In the genomic region with DNA sequence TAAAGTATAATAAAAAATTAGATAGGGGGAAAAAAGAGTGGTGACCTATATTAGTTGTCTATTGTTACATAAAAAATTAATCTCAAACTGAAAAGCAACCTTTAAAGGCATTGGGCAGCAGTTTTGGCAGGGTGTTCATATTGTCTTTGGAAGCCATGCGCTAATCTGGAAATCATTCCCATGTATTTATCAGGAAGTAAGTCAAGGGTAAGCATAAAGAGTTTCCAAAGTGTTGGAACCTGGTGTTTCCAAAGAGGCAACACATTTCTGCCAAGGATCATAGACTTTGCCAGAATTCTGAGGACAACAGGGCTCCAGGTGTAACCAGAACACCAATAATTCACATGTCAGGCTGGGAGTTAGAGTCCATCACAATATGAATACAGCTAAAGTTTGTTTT, we compare ENCODE assay signal across 7 cellular contexts.
"Had no signal": no experiment of that assay in that cellular context is flagged by ENCODE, and none has a peak within 500 bp of the region (broad histone marks: within the 10 kb centered on the region; RNA-seq: fewer than 3 reads in every experiment).

No MANE protein-coding gene starts in this region.

- H2AFZ ChIP-seq: GM23338 had no signal

- DNase-seq: H9, HCEC 1CT, IMR-90 had no signal

- H3K4me2 ChIP-seq: GM23338 had no signal

- H3K4me3 ChIP-seq: GM23338 had no signal

- FAIRE-seq: H1, H54, HTR-8/SVneo had no signal

- ATAC-seq: GM23338 had no signal
